ENCODE assay signal across 16 cellular contexts in genomic region chr6:43050981-43051380, GRCh38. TPM values are rescaled to one million over a fixed set of nuclear protein-coding genes. Genes with fewer than 3 reads are reported as not detected.
DNase-seq lines count a peak whose midpoint lies in the region; ATAC-seq and TF ChIP-seq lines count a peak whose summit lies in the region.
"Had no signal": no experiment of that assay in that cellular context is flagged by ENCODE, and none has a peak within 500 bp of the region (broad histone marks: within the 10 kb centered on the region; RNA-seq: fewer than 3 reads in every experiment).

No MANE protein-coding gene starts in this region.

- intact Hi-C loops in CD4-positive, alpha-beta memory T cell (cut with micrococcal nuclease): no loop called here

- H3K9ac ChIP-seq in BLaER1 treated with 17β-estradiol and CSF1 and Interleukin-3, amounts not matched to agents 10 nM and 100 nM: peak overlapping the region in 5 of 11 experiments; percentile 22 to 50 (median 24); a peak in 5 of 22 replicates

- no peaks in the 10 kb centered on the region for H3K9me3 ChIP-seq in BLaER1 treated with 17β-estradiol and CSF1 and Interleukin-3, amounts not matched to agents 10 nM and 100 nM (replicated peaks in 1 of 11)
- H3K9me3 ChIP-seq in CD4-positive, alpha-beta memory T cell (ENCODE audit: control insufficient read depth in 1 of 2, low read length in 2 of 2): no peaks in the 10 kb centered on the region
- H3K9me3 ChIP-seq: vagina had no signal

- H3K4me2 ChIP-seq in BLaER1 treated with 17β-estradiol and CSF1 and Interleukin-3, amounts not matched to agents 10 nM and 100 nM: peak overlapping the region in 8 of 11 experiments; percentile 6 to 99 (median 57); a peak in 8 of 22 replicates

- H3K4me3 ChIP-seq in BLaER1 treated with 17β-estradiol and CSF1 and Interleukin-3, amounts not matched to agents 10 nM and 100 nM: no peak overlapping the region
- H3K4me3 ChIP-seq in CD4-positive, alpha-beta memory T cell (ENCODE audit: low read length in 2 of 2): no peak overlapping the region
- H3K4me3 ChIP-seq: vagina had no signal

- CTCF ChIA-PET in CD4-positive, alpha-beta memory T cell (lab: Charles Lee; ENCODE audit: partially characterized antibody): interaction anchor here (1.1 kb wide), 1 partner anchor 178 kb away, joined by 3 read pairs; the partner anchor contains the start of gene DNPH1

- H3K36me3 Mint-ChIP-seq in CD4-positive, alpha-beta memory T cell: peaks cover 19 to 47% of the 10 kb centered on the region in 2 donors
- H3K36me3 Mint-ChIP-seq in brain (peaks cover 42% of the 10 kb centered on the region), nephron progenitor cell (ENCODE audit: low read depth) (peaks cover 58% of the 10 kb centered on the region)

- H3K36me3 ChIP-seq in BLaER1 treated with 17β-estradiol and CSF1 and Interleukin-3, amounts not matched to agents 10 nM and 100 nM: peaks cover 42 to 71% (median 58%) of the 10 kb centered on the region in 11 experiments
- peaks cover 20% of the 10 kb centered on the region for H3K36me3 ChIP-seq in CD4-positive, alpha-beta memory T cell (ENCODE audit: insufficient read depth, low read length)

- peaks cover 0 to 2% (median 0%) of the 10 kb centered on the region in 8 donors for H3K9me3 Mint-ChIP-seq in CD4-positive, alpha-beta memory T cell
- no peaks in the 10 kb centered on the region for H3K9me3 Mint-ChIP-seq in brain
- no peaks in the 10 kb centered on the region for H3K9me3 Mint-ChIP-seq in nephron progenitor cell

- DNase-seq in CD4-positive, alpha-beta memory T cell: no peak
- DNase-seq in nephron progenitor cell (no peak), NCI-H82 (lab: John Stamatoyannopoulos, UW) (no peak), germinal center (ENCODE audit: low spot score) (no peak)
- DNase-seq: activated CD8-positive, alpha-beta memory T cell treated with anti-CD3 and anti-CD28 coated beads for 24 hours; aorta; H7; hypothalamus; kidney glomerular epithelial cell; NCI-H187; NK-92 treated with Interleukin-12 subunit alpha and Interleukin-12 subunit beta, amount 100 ng/mL, for 24 hours had no signal

- H3K27ac ChIP-seq in BLaER1 treated with 17β-estradiol and CSF1 and Interleukin-3, amounts not matched to agents 10 nM and 100 nM: no peak overlapping the region
- no peak overlapping the region for H3K27ac ChIP-seq in CD4-positive, alpha-beta memory T cell (ENCODE audit: low read depth, low read length)
- H3K27ac ChIP-seq: RWPE1, vagina had no signal

- no peak for TF ChIP-seq CTCF in brain (conservative IDR thresholded peaks at IDR 0.05)
- TF ChIP-seq CTCF in nephron progenitor cell (IDR thresholded peaks at IDR 0.05): no peak

- H3K27me3 Mint-ChIP-seq in CD4-positive, alpha-beta memory T cell: no peaks in the 10 kb centered on the region
- peaks cover 6% of the 10 kb centered on the region for H3K27me3 Mint-ChIP-seq in brain
- no peaks in the 10 kb centered on the region for H3K27me3 Mint-ChIP-seq in nephron progenitor cell (ENCODE audit: low read depth, poor library complexity)

- H3K4me1 ChIP-seq in BLaER1 treated with 17β-estradiol and CSF1 and Interleukin-3, amounts not matched to agents 10 nM and 100 nM: peaks cover 22 to 43% (median 37%) of the 10 kb centered on the region in 10 experiments
- H3K4me1 ChIP-seq in CD4-positive, alpha-beta memory T cell (ENCODE audit: insufficient read depth, low read length): peaks cover 31% of the 10 kb centered on the region

- POLR2A ChIA-PET in CD4-positive, alpha-beta memory T cell (lab: Charles Lee; ENCODE audit: partially characterized antibody): interaction anchor here (3.2 to 4.6 kb wide), 2 partner anchors 9 to 71 kb away, joined by 11 to 37 read pairs; partner anchors contain the start of genes KLC4, MRPL2 and PEX6

- ATAC-seq in GM21447 (IDR thresholded peaks at IDR 0.05; ENCODE audit: unreplicated experiment): no peak

- peak overlapping the region in 4 of 7 donors; percentile 70 to 90 (median 83) for H3K27ac Mint-ChIP-seq in CD4-positive, alpha-beta memory T cell
- peak overlapping the region; percentile 14 to 81 (median 33) for H3K27ac Mint-ChIP-seq in brain
- H3K27ac Mint-ChIP-seq in nephron progenitor cell: peak overlapping the region; percentile 87

- H3K4me3 Mint-ChIP-seq in CD4-positive, alpha-beta memory T cell: no peak overlapping the region
- H3K4me3 Mint-ChIP-seq in brain (peak overlapping the region in 4 of 5 experiments; percentile 19 to 51 (median 32)), nephron progenitor cell (peak overlapping the region; percentile 63)

- peaks cover 0 to 9% (median 0%) of the 10 kb centered on the region in 11 experiments; a peak in 1 of 22 replicates for H4K20me1 ChIP-seq in BLaER1 treated with 17β-estradiol and CSF1 and Interleukin-3, amounts not matched to agents 10 nM and 100 nM

- H3K4me1 Mint-ChIP-seq in CD4-positive, alpha-beta memory T cell: peaks cover 13 to 39% (median 33%) of the 10 kb centered on the region in 4 donors
- H3K4me1 Mint-ChIP-seq in brain (peaks cover 44% of the 10 kb centered on the region), nephron progenitor cell (peaks cover 39% of the 10 kb centered on the region)

- no peaks in the 10 kb centered on the region for H3K27me3 ChIP-seq in BLaER1 treated with 17β-estradiol and CSF1 and Interleukin-3, amounts not matched to agents 10 nM and 100 nM
- H3K27me3 ChIP-seq in CD4-positive, alpha-beta memory T cell (ENCODE audit: insufficient read depth, low read length): no peaks in the 10 kb centered on the region
- H3K27me3 ChIP-seq: vagina had no signal

RNA-seq across cellular contexts. Expression of gene CUL7, which starts 2.7 kb away (rescaled TPM):
- 10 to 100 TPM; 13.7 to 13.9 TPM for total RNA-seq in CD4-positive, alpha-beta memory T cell
- polyA plus RNA-seq in CD4-positive, alpha-beta memory T cell: 1 to 10 TPM; 2.1 to 3.8 TPM
- polyA plus RNA-seq in brain (ENCODE audit: insufficient read depth, low read depth, low replicate concordance): 35.6 TPM

RNA-seq across cellular contexts. Expression of gene MRPL2, which starts 8.3 kb away (rescaled TPM):
- total RNA-seq in CD4-positive, alpha-beta memory T cell: 10 to 100 TPM; 55.3 to 56.5 TPM
- polyA plus RNA-seq in CD4-positive, alpha-beta memory T cell: 10 to 100 TPM; 37.9 to 51.6 TPM
- 123 TPM for polyA plus RNA-seq in brain (ENCODE audit: insufficient read depth, low read depth, low replicate concordance)

RNA-seq across cellular contexts. Expression of gene KLC4, which starts 8.4 kb away (rescaled TPM):
- total RNA-seq in CD4-positive, alpha-beta memory T cell: 10 to 100 TPM; 51.6 to 57.0 TPM
- polyA plus RNA-seq in CD4-positive, alpha-beta memory T cell: 10 to 100 TPM in 1 of 2 donors, 1 to 10 TPM in 1; 9.7 to 11.5 TPM
- polyA plus RNA-seq in brain (ENCODE audit: insufficient read depth, low read depth, low replicate concordance): 81.2 TPM

RNA-seq across cellular contexts. Expression of gene PTK7, which starts 25.1 kb away (rescaled TPM):
- under 1 TPM; 0.26 to 0.42 TPM for total RNA-seq in CD4-positive, alpha-beta memory T cell
- polyA plus RNA-seq in CD4-positive, alpha-beta memory T cell: under 1 TPM in 1 of 2 donors, not detected in 1; 0.08 TPM
- 109 TPM for polyA plus RNA-seq in brain (ENCODE audit: insufficient read depth, low read depth, low replicate concordance)

RNA-seq across cellular contexts. Expression of gene RRP36, which starts 29.6 kb away (rescaled TPM):
- total RNA-seq in CD4-positive, alpha-beta memory T cell: 10 to 100 TPM; 56.5 to 58.7 TPM
- 10 to 100 TPM; 65.5 to 77.0 TPM for polyA plus RNA-seq in CD4-positive, alpha-beta memory T cell
- 58.7 TPM for polyA plus RNA-seq in brain (ENCODE audit: insufficient read depth, low read depth, low replicate concordance)

Comparison
In these comparisons a context has a peak if more than half of its experiments do, and no peak if none do; other contexts are left out.
1. H3K27ac Mint-ChIP-seq: peak in every context shown above with its lines; median percentile 87 in nephron progenitor cell; 83 in CD4-positive, alpha-beta memory T cell; 33 in brain.
2. H3K4me3 Mint-ChIP-seq: peak in brain (4 of 5) and nephron progenitor cell (single experiment); none in CD4-positive, alpha-beta memory T cell (0 of 8).